Comparison of ENCODE assay signal across 8 cellular contexts in genomic region chr14:101731187-101732080, GRCh38. TPM values are rescaled to one million over a fixed set of nuclear protein-coding genes. Genes with fewer than 3 reads are reported as not detected.
DNase-seq lines count a peak whose midpoint lies in the region; ATAC-seq and TF ChIP-seq lines count a peak whose summit lies in the region.

No MANE protein-coding gene starts in this region.

- H3K27ac ChIP-seq in SJCRH30: no peak overlapping the region

- H3K9me3 ChIP-seq in SJCRH30 (replicated peaks): no peaks in the 10 kb centered on the region

- peak; percentile 92 for ATAC-seq in GM18511 (IDR thresholded peaks at IDR 0.05; ENCODE audit: unreplicated experiment)
- ATAC-seq in HG03060 (IDR thresholded peaks at IDR 0.05; ENCODE audit: low read depth, unreplicated experiment): peak; percentile 74

- H3K27me3 ChIP-seq in SJCRH30: no peaks in the 10 kb centered on the region; the same call in 1 of the 2 replicates

- peaks cover 3% of the 10 kb centered on the region; the same call in 1 of the 2 replicates for H3K4me1 ChIP-seq in SJCRH30

- H3K36me3 ChIP-seq in SJCRH30: no peaks in the 10 kb centered on the region

- H3K4me3 ChIP-seq in choroid plexus epithelial cell (ENCODE audit: low read depth, low read length) (no peak overlapping the region), SJCRH30 (no peak overlapping the region)

- DNase-seq in NCI-H2171 (lab: John Stamatoyannopoulos, UW) (peak; percentile 80), choroid plexus epithelial cell (ENCODE audit: low read depth) (peak; percentile 92), lung microvascular endothelial cell (ENCODE audit: low read depth in 2 of 2) (peak; percentile 51 to 75), SJCRH30 (no peak)
- DNase-seq in activated CD4-positive, alpha-beta T cell treated with anti-CD3 and anti-CD28 coated beads for 24 hours (ENCODE audit: low read depth in 2 of 2): peak; percentile 74 to 82
- DNase-seq in stimulated activated CD8-positive, alpha-beta memory T cell treated with anti-CD3 and anti-CD28 coated beads, Interleukin-2, amount 100 ng/mL, for 1 hour (ENCODE audit: low read depth in 2 of 2): peak; percentile 55 to 68

- no peak for TF ChIP-seq CTCF in choroid plexus epithelial cell (conservative IDR thresholded peaks at IDR 0.05; ENCODE audit: low read depth, low read length)

RNA-seq across cellular contexts. Expression of gene PPP2R5C, which starts 30.1 kb away (rescaled TPM):
- 59.7 and 65.9 TPM in 2 replicates for total RNA-seq in lung microvascular endothelial cell
- total RNA-seq in SJCRH30 (2014; rRNA removed; shearing (Covaris generic)): 138 and 161 TPM in 2 replicates

Comparison
In these comparisons a context has a peak if more than half of its experiments do, and no peak if none do; other contexts are left out.
1. DNase-seq: peak in NCI-H2171 (single experiment), activated CD4-positive, alpha-beta T cell treated with anti-CD3 and anti-CD28 coated beads for 24 hours (2 of 2), choroid plexus epithelial cell (single experiment), lung microvascular endothelial cell (2 of 2) and stimulated activated CD8-positive, alpha-beta memory T cell treated with anti-CD3 and anti-CD28 coated beads, Interleukin-2, amount 100 ng/mL, for 1 hour (2 of 2); none in SJCRH30 (0 of 2).